In the genomic region with DNA sequence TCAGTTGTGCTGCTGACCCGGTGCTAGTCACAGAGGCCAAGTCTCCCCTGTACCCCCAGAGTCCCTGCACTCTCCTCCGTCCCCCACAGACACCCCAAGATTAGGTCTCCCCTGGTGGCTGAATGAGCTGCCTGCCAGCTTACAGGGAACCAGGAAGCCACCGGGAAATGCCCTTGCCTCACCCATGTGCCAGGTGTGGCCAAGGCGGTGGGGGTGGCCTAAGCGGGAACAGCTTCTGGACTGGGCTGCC, we compare ENCODE assay signal across 10 cellular contexts. TPM values are rescaled to one million over a fixed set of nuclear protein-coding genes. Genes with fewer than 3 reads are reported as not detected.
DNase-seq lines count a peak whose midpoint lies in the region; ATAC-seq and TF ChIP-seq lines count a peak whose summit lies in the region.
"Had no signal": no experiment of that assay in that cellular context is flagged by ENCODE, and none has a peak within 500 bp of the region (broad histone marks: within the 10 kb centered on the region; RNA-seq: fewer than 3 reads in every experiment).

No MANE protein-coding gene starts in this region.

- no peak for DNase-seq in heart left ventricle
- DNase-seq in left cardiac atrium, result no peak
- DNase-seq in NCI-H748 (lab: John Stamatoyannopoulos, UW; ENCODE audit: unreplicated experiment), result no peak
- no peak for DNase-seq in activated CD4-positive, alpha-beta T cell treated with anti-CD3 and anti-CD28 coated beads for 48 hours
- DNase-seq: hypothalamus, SW 1271 had no signal

- H3K4me3 ChIP-seq in heart left ventricle (no peak overlapping the region), gastroesophageal sphincter (no peak overlapping the region), rectal smooth muscle tissue (ENCODE audit: low read length) (no peak overlapping the region)

- H3K27ac ChIP-seq in heart left ventricle (peak overlapping the region; percentile 75 to 98 (median 90)), gastroesophageal sphincter (peak overlapping the region; percentile 61 to 98 (median 98)), rectal smooth muscle tissue (ENCODE audit: low read depth, low read length) (peak overlapping the region; percentile 90)

- intact Hi-C loops in heart left ventricle (cut with DNase I) (loop anchor here in 3 of 10 donors (5.0 kb wide), 1 partner anchor 33 kb away; a partner anchor contains a TSS), left cardiac atrium (cut with DNase I) (no loop called here)

- H3K9me3 ChIP-seq in heart left ventricle (no peaks in the 10 kb centered on the region), gastroesophageal sphincter (no peaks in the 10 kb centered on the region)

- H3K27me3 ChIP-seq in heart left ventricle, result no peaks in the 10 kb centered on the region
- no peaks in the 10 kb centered on the region for H3K27me3 ChIP-seq in gastroesophageal sphincter
- H3K27me3 ChIP-seq in rectal smooth muscle tissue (ENCODE audit: control insufficient read depth, insufficient read depth, low read length), result no peaks in the 10 kb centered on the region

- 59 to 100% (median 69%) methylated on average over 2 to 5 of the region's 5 CpGs for WGBS in heart left ventricle, 4 donors
- 60% methylated on average over 1 of the region's 5 CpGs; no CpG with 5 or more reads in 1 of the 2 donors for whole genome bisulfite sequencing in gastroesophageal sphincter (ENCODE audit: low coverage in 1 of 2), 2 donors

- TF ChIP-seq POLR2A in heart left ventricle (IDR thresholded peaks at IDR 0.05) (no peak), gastroesophageal sphincter (IDR thresholded peaks at IDR 0.05) (no peak)

- H3K9ac ChIP-seq in rectal smooth muscle tissue (ENCODE audit: low read length), result no peak overlapping the region

- ATAC-seq in heart left ventricle, result peak in 1 of 4 donors; percentile 2
- no peak for ATAC-seq in left cardiac atrium
- ATAC-seq in gastroesophageal sphincter, result peak; percentile 1
- ATAC-seq in GM19467 (IDR thresholded peaks at IDR 0.05; ENCODE audit: unreplicated experiment), result no peak
- ATAC-seq in HG03342 (IDR thresholded peaks at IDR 0.05; ENCODE audit: unreplicated experiment), result no peak

- no peak for TF ChIP-seq EP300 in gastroesophageal sphincter (IDR thresholded peaks at IDR 0.05)

- no peak for TF ChIP-seq CTCF in heart left ventricle (IDR thresholded peaks at IDR 0.05)
- TF ChIP-seq CTCF in gastroesophageal sphincter (IDR thresholded peaks at IDR 0.05), result peak in 1 of 4 experiments; percentile 12

- H3K4me1 ChIP-seq in heart left ventricle, result peaks cover 39 to 100% (median 98%) of the 10 kb centered on the region in 12 donors
- peaks cover 4 to 100% (median 91%) of the 10 kb centered on the region in 3 donors for H3K4me1 ChIP-seq in gastroesophageal sphincter
- peaks cover 75% of the 10 kb centered on the region for H3K4me1 ChIP-seq in rectal smooth muscle tissue (ENCODE audit: control insufficient read depth, insufficient read depth, low read length)

- H3K36me3 ChIP-seq in heart left ventricle (peaks cover 0 to 28% (median 0%) of the 10 kb centered on the region in 9 donors), gastroesophageal sphincter (peaks cover 0 to 7% of the 10 kb centered on the region in 2 donors), rectal smooth muscle tissue (ENCODE audit: control insufficient read depth, insufficient read depth, low read length) (no peaks in the 10 kb centered on the region)

RNA-seq across cellular contexts. Expression of a gene that starts 32.7 kb away (rescaled TPM):
- total RNA-seq in heart left ventricle (100 to 1,000 TPM; 202 to 608 (median 304) TPM), left cardiac atrium (100 to 1,000 TPM; 307 to 608 TPM), gastroesophageal sphincter (1,000 to 10,000 TPM in 1 of 4 donors, 100 to 1,000 TPM in 3; 311 to 1,021 (median 351) TPM)
- 100 to 1,000 TPM; 164 to 315 TPM for polyA plus RNA-seq in heart left ventricle
